Comparison of ENCODE assay signal across 29 cellular contexts in genomic region chr1:56494306-56494705, GRCh38.
DNase-seq lines count a peak whose midpoint lies in the region; ATAC-seq, FAIRE-seq and TF ChIP-seq lines count a peak whose summit lies in the region.
"Had no signal": no experiment of that assay in that cellular context is flagged by ENCODE, and none has a peak within 500 bp of the region (broad histone marks: within the 10 kb centered on the region; RNA-seq: fewer than 3 reads in every experiment).

No MANE protein-coding gene starts in this region.

- POLR2A ChIA-PET in Caco-2 (lab: Charles Lee): interaction anchor here (0.7 to 1.7 kb wide), 4 partner anchors 8 to 83 kb away, joined by 3 to 8 read pairs (median 4); no protein-coding TSS in a partner anchor
- POLR2A ChIA-PET in K562 (lab: Yijun Ruan, JAX): no interaction called here
- POLR2A ChIA-PET in PC-9 (lab: Charles Lee; ENCODE audit: unreplicated experiment): no interaction called here

- peaks cover 11% of the 10 kb centered on the region; the same call in 1 of the 2 replicates for H3F3A ChIP-seq in PC-9 (ENCODE audit: insufficient read depth, low read depth)

- peaks cover 35% of the 10 kb centered on the region for H3K4me1 ChIP-seq in Caco-2
- no peaks in the 10 kb centered on the region; a peak in 1 of 5 replicates for H3K4me1 ChIP-seq in K562 (replicated peaks in 1 of 2; ENCODE audit: control insufficient read depth in 2 of 2, insufficient read depth in 2 of 2, low read length in 2 of 2)
- 0 out of 2 replicates have a peak, but pooled peaks cover 12% of the 10 kb centered on the region for H3K4me1 ChIP-seq in PC-9 (replicated peaks; ENCODE audit: insufficient read depth)

- H3K27ac ChIP-seq in K562 (ENCODE audit: extremely low read depth, low read depth, low read length) (no peak overlapping the region), PC-9 (no peak overlapping the region)
- H3K27ac ChIP-seq: ovary, skin epidermis, suprapubic skin had no signal

- intact Hi-C loops in Caco-2 (cut with micrococcal nuclease; ENCODE audit: unreplicated experiment): loop anchor here (1.0 to 5.0 kb wide), 8 partner anchors 14 to 258 kb away; partner anchors contain the start of gene PLPP3
- intact Hi-C loops in K562 (cut with micrococcal nuclease): no loop called here
- intact Hi-C loops in PC-9 (cut with micrococcal nuclease; ENCODE audit: unreplicated experiment): loop anchor here (10.0 kb wide), 1 partner anchor 1210 kb away; no protein-coding TSS in a partner anchor

- in situ Hi-C loops in K562 (cut with MboI): no loop called here

- no peak overlapping the region for H3K9ac ChIP-seq in K562 (ENCODE audit: insufficient read depth in 1 of 2, low read depth in 2 of 2, low read length in 2 of 2)

- no peaks in the 10 kb centered on the region for H4K20me1 ChIP-seq in K562 (replicated peaks; ENCODE audit: control insufficient read depth, insufficient read depth, low read length)
- H4K20me1 ChIP-seq in PC-9 (ENCODE audit: insufficient read depth): no peaks in the 10 kb centered on the region

- H3K9me2 ChIP-seq in PC-9 (ENCODE audit: insufficient read depth): no peaks in the 10 kb centered on the region

- H2AFZ ChIP-seq in K562 (ENCODE audit: low read depth, low read length): no peak overlapping the region
- no peak overlapping the region for H2AFZ ChIP-seq in PC-9

- peaks cover 43% of the 10 kb centered on the region for H3K4me1 Mint-ChIP-seq in Caco-2 (ENCODE audit: low read depth, unreplicated experiment)
- peaks cover 67% of the 10 kb centered on the region for H3K4me1 Mint-ChIP-seq in mesothelial cell of epicardium
- peaks cover 16% of the 10 kb centered on the region for H3K4me1 Mint-ChIP-seq in chondrocyte (ENCODE audit: low read depth)
- H3K4me1 Mint-ChIP-seq: IgD-negative memory B cell had no signal

- no peaks in the 10 kb centered on the region for H3K27me3 Mint-ChIP-seq in Caco-2 (ENCODE audit: insufficient read depth, unreplicated experiment)
- H3K27me3 Mint-ChIP-seq in mesothelial cell of epicardium (ENCODE audit: low read depth): no peaks in the 10 kb centered on the region
- no peaks in the 10 kb centered on the region for H3K27me3 Mint-ChIP-seq in chondrocyte (ENCODE audit: low read depth)
- H3K27me3 Mint-ChIP-seq: CD4-positive, alpha-beta T cell; IgD-negative memory B cell had no signal

- H3K4me3 ChIP-seq in Caco-2 (ENCODE audit: low read depth, low read length) (no peak overlapping the region), K562 (no peak overlapping the region), PC-9 (no peak overlapping the region)
- H3K4me3 ChIP-seq: ovary, skin epidermis, suprapubic skin had no signal

- BruUV-seq in Caco-2 (replicated peaks; lab: Mats Ljungman, UMichigan): no TSS peak
- no TSS peak for BruUV-seq in K562 (replicated peaks; lab: Mats Ljungman, UMichigan)
- BruUV-seq in PC-9 (replicated peaks; lab: Mats Ljungman, UMichigan): no TSS peak

- TF ChIP-seq CTCF in Caco-2 (IDR thresholded peaks at IDR 0.05; ENCODE audit: insufficient read depth in 1 of 2, low read depth in 1 of 2, low read length in 1 of 2, severe bottlenecking in 1 of 2, unreplicated experiment in 1 of 2) (no peak), K562 (IDR thresholded peaks at IDR 0.05 in 2 of 3, conservative IDR thresholded peaks at IDR 0.05 in 1 of 3; ENCODE audit: insufficient read depth in 2 of 3, low read depth in 1 of 3, low read length in 3 of 3) (no peak), mesothelial cell of epicardium (IDR thresholded peaks at IDR 0.05; ENCODE audit: unreplicated experiment) (no peak), PC-9 (conservative IDR thresholded peaks at IDR 0.05) (no peak), chondrocyte (IDR thresholded peaks at IDR 0.05) (no peak)

- H3K4me3 Mint-ChIP-seq in Caco-2 (ENCODE audit: unreplicated experiment) (peak overlapping the region; percentile 42), mesothelial cell of epicardium (no peak overlapping the region), chondrocyte (ENCODE audit: unreplicated experiment) (no peak overlapping the region)
- H3K4me3 Mint-ChIP-seq: CD4-positive, alpha-beta T cell; IgD-negative memory B cell; nephron progenitor cell had no signal

- H3K9me3 ChIP-seq in Caco-2: no peaks in the 10 kb centered on the region
- no peaks in the 10 kb centered on the region for H3K9me3 ChIP-seq in K562 (replicated peaks; ENCODE audit: control insufficient read depth, insufficient read depth, low read depth, low read length)
- no peaks in the 10 kb centered on the region for H3K9me3 ChIP-seq in PC-9 (ENCODE audit: insufficient read depth, low read depth)
- H3K9me3 ChIP-seq: ovary, suprapubic skin had no signal

- H3K9me1 ChIP-seq in K562 (ENCODE audit: control insufficient read depth, insufficient read depth, low read length): no peaks in the 10 kb centered on the region

- peak; percentile 52; the same call in 2 of the 3 replicates for ATAC-seq in K562
- ATAC-seq: left cardiac atrium, Panc1 had no signal

- no peaks in the 10 kb centered on the region for H3K9me3 Mint-ChIP-seq in Caco-2 (ENCODE audit: unreplicated experiment)
- peaks cover 3% of the 10 kb centered on the region for H3K9me3 Mint-ChIP-seq in mesothelial cell of epicardium
- no peaks in the 10 kb centered on the region for H3K9me3 Mint-ChIP-seq in chondrocyte (ENCODE audit: low read depth)
- H3K9me3 Mint-ChIP-seq: CD4-positive, alpha-beta T cell; IgD-negative memory B cell had no signal

- TF ChIP-seq RAD21 in K562 (CRISPR knock-in tag; conservative IDR thresholded peaks at IDR 0.05 in 1 of 2, IDR thresholded peaks at IDR 0.05 in 1 of 2): no peak

- H3K36me3 ChIP-seq in Caco-2 (ENCODE audit: control insufficient read depth, insufficient read depth, low read length) (no peaks in the 10 kb centered on the region), K562 (ENCODE audit: control insufficient read depth, insufficient read depth, low read length) (no peaks in the 10 kb centered on the region), PC-9 (ENCODE audit: low read depth) (peaks cover 24% of the 10 kb centered on the region)
- H3K36me3 ChIP-seq: ovary had no signal

- H3K27ac Mint-ChIP-seq in Caco-2 (ENCODE audit: unreplicated experiment) (peak overlapping the region; percentile 92), mesothelial cell of epicardium (peak overlapping the region; percentile 83), chondrocyte (ENCODE audit: unreplicated experiment) (no peak overlapping the region)
- H3K27ac Mint-ChIP-seq: CD4-positive, alpha-beta T cell; IgD-negative memory B cell had no signal

- FAIRE-seq in K562 (lab: Jason Lieb, UNC): no peak
- FAIRE-seq: D721Med had no signal

- TF ChIP-seq EP300 in K562 (IDR thresholded peaks at IDR 0.05; ENCODE audit: low read length): no peak

- no peak overlapping the region for H3K4me2 ChIP-seq in K562 (ENCODE audit: insufficient read depth, low read length)
- no peak overlapping the region for H3K4me2 ChIP-seq in PC-9

- CTCF ChIA-PET in Caco-2 (lab: Charles Lee): interaction anchor here (0.7 kb wide), 1 partner anchor 15 kb away, joined by 3 read pairs; no protein-coding TSS in a partner anchor
- CTCF ChIA-PET in K562 (lab: Yijun Ruan, JAX; ENCODE audit: low intra/inter-chr PET ratio): no interaction called here
- CTCF ChIA-PET in PC-9 (lab: Charles Lee): interaction anchor here (0.6 kb wide), 1 partner anchor 636 kb away, joined by 3 read pairs; no protein-coding TSS in a partner anchor

- WGBS in K562 (ENCODE audit: insufficient coverage, low coverage, missing lambda C conversion rate): 27% methylated on average over 4 of the region's 5 CpGs

- H3K27me3 ChIP-seq in Caco-2 (replicated peaks; ENCODE audit: control insufficient read depth, insufficient read depth, low read length) (no peaks in the 10 kb centered on the region), K562 (ENCODE audit: control insufficient read depth in 2 of 2, insufficient read depth in 2 of 2, low read length in 2 of 2) (no peaks in the 10 kb centered on the region), PC-9 (ENCODE audit: insufficient read depth, low read depth) (no peaks in the 10 kb centered on the region)
- H3K27me3 ChIP-seq: ovary, suprapubic skin had no signal

- DNase-seq in Caco-2 (peak; percentile 82 to 91), HuH-7 (ENCODE audit: low spot score) (peak; percentile 57), K562 (ENCODE audit: extremely low read depth in 1 of 4, low spot score in 3 of 4) (no peak), mesothelial cell of epicardium (ENCODE audit: low spot score in 2 of 2, unreplicated experiment in 2 of 2) (no peak), inferior parietal cortex (ENCODE audit: extremely low spot score) (no peak), PC-9 (no peak), chondrocyte (ENCODE audit: low spot score) (no peak)
- DNase-seq: activated CD4-positive, alpha-beta T cell treated with anti-CD3 and anti-CD28 coated beads for 48 hours; activated effector memory CD4-positive, alpha-beta T cell treated with anti-CD3 and anti-CD28 coated beads, Interleukin-2, amount 50 U/mL, for 16 hours; activated T-cell treated with anti-CD3 and anti-CD28 coated beads, Interleukin-2, amount 50 U/mL, for 1 hour; CD4-positive, alpha-beta T cell; central memory CD4-positive, alpha-beta T cell; DND-41; HCEC 1CT; left cardiac atrium; mammary epithelial cell; NCI-H1048; NCI-H1694 treated with DMSO at 0.1 percent for 48 hours; NCI-H2171 treated with DMSO at 0.1 percent for 48 hours; NCI-H524; nephron progenitor cell; ovary; SHP77; stimulated activated naive CD4-positive, alpha-beta T cell had no signal

- TF ChIP-seq POLR2A in K562 (conservative IDR thresholded peaks at IDR 0.05): no peak

- H3K36me3 Mint-ChIP-seq in Caco-2 (ENCODE audit: insufficient read depth, unreplicated experiment) (peaks cover 82% of the 10 kb centered on the region), mesothelial cell of epicardium (peaks cover 28% of the 10 kb centered on the region), chondrocyte (ENCODE audit: low read depth) (peaks cover 21% of the 10 kb centered on the region)

- H3K79me2 ChIP-seq in K562 (ENCODE audit: control insufficient read depth, insufficient read depth, low read length): no peaks in the 10 kb centered on the region
- H3K79me2 ChIP-seq in PC-9 (ENCODE audit: low read depth): peaks cover 6% of the 10 kb centered on the region

TF ChIP-seq in K562, 482 proteins besides CTCF, POLR2A, EP300 and RAD21:
- no peak for TF ChIP-seq FOSL1 (tag; conservative IDR thresholded peaks at IDR 0.05)
- no peak for TF ChIP-seq NCOA2 (IDR thresholded peaks at IDR 0.05; ENCODE audit: partially characterized antibody in 2 of 2)
- TF ChIP-seq ZFP1 (CRISPR knock-in tag; IDR thresholded peaks at IDR 0.05): no peak
- TF ChIP-seq TCF7 (IDR thresholded peaks at IDR 0.05; ENCODE audit: borderline replicate concordance): peak; percentile 86; the same call in 1 of the 2 replicates

Comparison
In these comparisons a context has a peak if more than half of its experiments do, and no peak if none do; other contexts are left out.
1. DNase-seq: peak in Caco-2 (2 of 2) and HuH-7 (single experiment); none in K562 (0 of 4), mesothelial cell of epicardium (0 of 2), inferior parietal cortex (single experiment), PC-9 (0 of 2) and chondrocyte (single experiment).